Comparison of ENCODE assay signal across 8 cellular contexts in genomic region chr6:149717255-149717587, GRCh38. TPM values are rescaled to one million over a fixed set of nuclear protein-coding genes. Genes with fewer than 3 reads are reported as not detected.
A peak's percentile ranks its signal among the peaks of the same experiment; 100 is the strongest.
DNase-seq lines count a peak whose midpoint lies in the region; ATAC-seq and TF ChIP-seq lines count a peak whose summit lies in the region.

No MANE protein-coding gene starts in this region.

- peak overlapping the region; percentile 98 for H3K9ac ChIP-seq in SK-N-SH

- no peaks in the 10 kb centered on the region for H3K9me2 ChIP-seq in SK-N-SH

- H3K36me3 ChIP-seq in SK-N-SH (replicated peaks in 1 of 2; ENCODE audit: control insufficient read depth in 1 of 2, insufficient read depth in 2 of 2, low read length in 1 of 2) = peaks cover 0 to 5% of the 10 kb centered on the region in 2 experiments

- H3K27me3 ChIP-seq in SK-N-SH (ENCODE audit: insufficient read depth) = no peaks in the 10 kb centered on the region

- no peak; the same call in 2 of the 3 replicates for ATAC-seq in SK-N-SH treated with all-trans-retinoic acid at 6 μM for 48 hours
- ATAC-seq in HG02678 (IDR thresholded peaks at IDR 0.05; ENCODE audit: unreplicated experiment) = no peak

- H3K27ac ChIP-seq in SK-N-SH (ENCODE audit: low read depth in 2 of 2, low read length in 1 of 2) = peak overlapping the region; percentile 93 to 96

- H3K36me3 Mint-ChIP-seq in activated CD4-positive, alpha-beta memory T cell treated with anti-CD3 and anti-CD28 coated beads, Interleukin-2, amount 10 ng/mL, durations not matched to agents 7 days and 5 days (ENCODE audit: low read depth) = peaks cover 29% of the 10 kb centered on the region

- peak overlapping the region; percentile 100; the same call in 1 of the 2 replicates for H2AFZ ChIP-seq in SK-N-SH (ENCODE audit: low read depth)

- H3K4me3 ChIP-seq in SK-N-SH (ENCODE audit: low read depth in 2 of 2, low read length in 1 of 2) (peak overlapping the region; percentile 82 to 89), iPS-18c (ENCODE audit: insufficient read depth, low read depth, low read length) (peak overlapping the region; percentile 88)

- peaks cover 37% of the 10 kb centered on the region for H3K4me1 Mint-ChIP-seq in activated CD4-positive, alpha-beta memory T cell treated with anti-CD3 and anti-CD28 coated beads, Interleukin-2, amount 10 ng/mL, durations not matched to agents 7 days and 5 days

- H3K4me2 ChIP-seq in SK-N-SH = peak overlapping the region; percentile 90

- POLR2A ChIA-PET in SK-N-SH (lab: Yijun Ruan, JAX) = interaction anchor here (1.0 to 2.9 kb wide), 7 partner anchors 13 to 155 kb away, joined by 3 to 9 read pairs (median 5); partner anchors contain the start of genes KATNA1 and PCMT1
- POLR2A ChIA-PET in activated CD4-positive, alpha-beta memory T cell treated with anti-CD3 and anti-CD28 coated beads, Interleukin-2, amount 10 ng/mL, durations not matched to agents 7 days and 5 days (lab: Charles Lee) = interaction anchor here (0.6 to 5.0 kb wide), 18 partner anchors 8 to 685 kb away, joined by 3 to 98 read pairs (median 4); partner anchors contain the start of genes KATNA1, NUP43, PCMT1 and PPIL4

- peaks cover 0 to 7% of the 10 kb centered on the region in 2 experiments; a peak in 2 of 4 replicates for H3K4me1 ChIP-seq in SK-N-SH (ENCODE audit: control insufficient read depth in 1 of 2, insufficient read depth in 2 of 2, low read depth in 1 of 2, low read length in 1 of 2)

- no peaks in the 10 kb centered on the region for H3K9me3 Mint-ChIP-seq in activated CD4-positive, alpha-beta memory T cell treated with anti-CD3 and anti-CD28 coated beads, Interleukin-2, amount 10 ng/mL, durations not matched to agents 7 days and 5 days

- H3K27ac Mint-ChIP-seq in activated CD4-positive, alpha-beta memory T cell treated with anti-CD3 and anti-CD28 coated beads, Interleukin-2, amount 10 ng/mL, durations not matched to agents 7 days and 5 days = peak overlapping the region; percentile 89

- DNase-seq in SK-N-SH (no peak), superior temporal gyrus (ENCODE audit: extremely low spot score) (peak; percentile 62), NCI-H1436 treated with DMSO at 0.1 percent for 48 hours (lab: John Stamatoyannopoulos, UW) (no peak)
- DNase-seq in activated CD4-positive, alpha-beta memory T cell treated with anti-CD3 and anti-CD28 coated beads, Interleukin-2, amount 10 ng/mL, durations not matched to agents 7 days and 5 days = no peak
- no peak for DNase-seq in stimulated activated CD8-positive, alpha-beta memory T cell treated with anti-CD3 and anti-CD28 coated beads, Interleukin-4, amount 100 ng/mL, for 48 hours

- no peaks in the 10 kb centered on the region for H3K27me3 Mint-ChIP-seq in activated CD4-positive, alpha-beta memory T cell treated with anti-CD3 and anti-CD28 coated beads, Interleukin-2, amount 10 ng/mL, durations not matched to agents 7 days and 5 days

- no peak for TF ChIP-seq CTCF in SK-N-SH (IDR thresholded peaks at IDR 0.05)

- peaks cover 21% of the 10 kb centered on the region for H4K20me1 ChIP-seq in SK-N-SH (ENCODE audit: insufficient read depth)

- H3K9me3 ChIP-seq in SK-N-SH (no peaks in the 10 kb centered on the region), iPS-18c (ENCODE audit: control insufficient read depth, insufficient read depth, low read length) (no peaks in the 10 kb centered on the region)

- no peak for TF ChIP-seq EP300 in SK-N-SH (IDR thresholded peaks at IDR 0.05; ENCODE audit: borderline replicate concordance in 1 of 2, low read depth in 1 of 2, low read length in 1 of 2)

- WGBS in SK-N-SH (ENCODE audit: low lambda C conversion rate) = 0% methylated on average over 9 of the region's 9 CpGs

- TF ChIP-seq RAD21 in SK-N-SH (IDR thresholded peaks at IDR 0.05; ENCODE audit: low read length) = no peak

- H3F3A ChIP-seq in SK-N-SH (replicated peaks; ENCODE audit: insufficient read depth) = peaks cover 9% of the 10 kb centered on the region

- peak overlapping the region; percentile 94 for H3K4me3 Mint-ChIP-seq in activated CD4-positive, alpha-beta memory T cell treated with anti-CD3 and anti-CD28 coated beads, Interleukin-2, amount 10 ng/mL, durations not matched to agents 7 days and 5 days

- CTCF ChIA-PET in SK-N-SH (lab: Yijun Ruan, JAX) = interaction anchor here (0.8 to 1.9 kb wide), 4 partner anchors 11 to 171 kb away, joined by 3 to 6 read pairs (median 4); partner anchors contain the start of gene PPIL4
- CTCF ChIA-PET in activated CD4-positive, alpha-beta memory T cell treated with anti-CD3 and anti-CD28 coated beads, Interleukin-2, amount 10 ng/mL, durations not matched to agents 7 days and 5 days (lab: Charles Lee) = interaction anchor here (1.0 to 2.9 kb wide), 4 partner anchors 12 to 172 kb away, joined by 3 to 7 read pairs (median 4); partner anchors contain the start of genes PCMT1 and PPIL4

- peaks cover 66% of the 10 kb centered on the region for H3K79me2 ChIP-seq in SK-N-SH (ENCODE audit: insufficient read depth)

TF ChIP-seq in SK-N-SH, 30 proteins besides CTCF, POLR2A, EP300 and RAD21:
- no peak for TF ChIP-seq GATA2 (CRISPR knock-in tag; IDR thresholded peaks at IDR 0.05)
- TF ChIP-seq FOSL2 (IDR thresholded peaks at IDR 0.05; ENCODE audit: borderline replicate concordance, low read depth) = no peak
- no peak for TF ChIP-seq CHD2 (IDR thresholded peaks at IDR 0.05; ENCODE audit: low read length, partially characterized antibody)
- no peak for TF ChIP-seq USF2 (IDR thresholded peaks at IDR 0.05; ENCODE audit: borderline replicate concordance, low read depth, low read length)
- no peak for TF ChIP-seq NFIC (IDR thresholded peaks at IDR 0.05; ENCODE audit: borderline replicate concordance)

TF ChIP-seq in SK-N-SH treated with all-trans-retinoic acid at 6 μM for 48 hours, 23 proteins besides CTCF, POLR2A, EP300 and RAD21 (continues in another document):
- TF ChIP-seq TSHZ2 (CRISPR knock-in tag; IDR thresholded peaks at IDR 0.05) (no peak), GLIS3 (CRISPR knock-in tag; IDR thresholded peaks at IDR 0.05) (no peak), ARNTL (CRISPR knock-in tag; IDR thresholded peaks at IDR 0.05; ENCODE audit: borderline replicate concordance, low read depth) (no peak), ESRRG (CRISPR knock-in tag; IDR thresholded peaks at IDR 0.05) (no peak)
- TF ChIP-seq, protein P1, sequence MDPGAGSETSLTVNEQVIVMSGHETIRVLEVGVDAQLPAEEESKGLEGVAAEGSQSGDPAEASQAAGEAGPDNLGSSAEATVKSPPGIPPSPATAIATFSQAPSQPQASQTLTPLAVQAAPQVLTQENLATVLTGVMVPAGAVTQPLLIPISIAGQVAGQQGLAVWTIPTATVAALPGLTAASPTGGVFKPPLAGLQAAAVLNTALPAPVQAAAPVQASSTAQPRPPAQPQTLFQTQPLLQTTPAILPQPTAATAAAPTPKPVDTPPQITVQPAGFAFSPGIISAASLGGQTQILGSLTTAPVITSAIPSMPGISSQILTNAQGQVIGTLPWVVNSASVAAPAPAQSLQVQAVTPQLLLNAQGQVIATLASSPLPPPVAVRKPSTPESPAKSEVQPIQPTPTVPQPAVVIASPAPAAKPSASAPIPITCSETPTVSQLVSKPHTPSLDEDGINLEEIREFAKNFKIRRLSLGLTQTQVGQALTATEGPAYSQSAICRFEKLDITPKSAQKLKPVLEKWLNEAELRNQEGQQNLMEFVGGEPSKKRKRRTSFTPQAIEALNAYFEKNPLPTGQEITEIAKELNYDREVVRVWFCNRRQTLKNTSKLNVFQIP (CRISPR knock-in tag; IDR thresholded peaks at IDR 0.05; ENCODE audit: borderline replicate concordance, low read depth) = no peak

RNA-seq across cellular contexts. Expression of gene LATS1, which starts 0.7 kb away (rescaled TPM):
- polyA plus RNA-seq in SK-N-SH (2012; rRNA removed) = 6.9 and 9.3 TPM in 2 replicates
- 6.9 and 7.1 TPM in 2 replicates for polyA plus RNA-seq in SK-N-SH (2012; cell fraction: cytosol; rRNA removed)
- 8.3 and 11.0 TPM in 2 replicates for polyA plus RNA-seq in SK-N-SH (2012; cell fraction: nucleus; rRNA removed)
- total RNA-seq in activated CD4-positive, alpha-beta memory T cell treated with anti-CD3 and anti-CD28 coated beads, Interleukin-2, amount 10 ng/mL, durations not matched to agents 7 days and 5 days = 10 to 100 TPM; 30.8 to 31.0 TPM

RNA-seq across cellular contexts. Expression of gene NUP43, which starts 29.1 kb away (rescaled TPM):
- 10.1 and 16.4 TPM in 2 replicates for polyA plus RNA-seq in SK-N-SH (2012; rRNA removed)
- polyA plus RNA-seq in SK-N-SH (2012; cell fraction: cytosol; rRNA removed) = 9.6 and 11.8 TPM in 2 replicates
- polyA plus RNA-seq in SK-N-SH (2012; cell fraction: nucleus; rRNA removed) = 19.9 and 49.9 TPM in 2 replicates
- total RNA-seq in activated CD4-positive, alpha-beta memory T cell treated with anti-CD3 and anti-CD28 coated beads, Interleukin-2, amount 10 ng/mL, durations not matched to agents 7 days and 5 days = 10 to 100 TPM; 49.3 to 55.0 TPM

RNA-seq across cellular contexts. Expression of gene PCMT1, which starts 32.3 kb away (rescaled TPM):
- 158 and 190 TPM in 2 replicates for polyA plus RNA-seq in SK-N-SH (2012; rRNA removed)
- polyA plus RNA-seq in SK-N-SH (2012; cell fraction: cytosol; rRNA removed) = 176 and 191 TPM in 2 replicates
- polyA plus RNA-seq in SK-N-SH (2012; cell fraction: nucleus; rRNA removed) = 74.2 and 100 TPM in 2 replicates
- total RNA-seq in activated CD4-positive, alpha-beta memory T cell treated with anti-CD3 and anti-CD28 coated beads, Interleukin-2, amount 10 ng/mL, durations not matched to agents 7 days and 5 days = 100 to 1,000 TPM in 1 of 2 experiments, 10 to 100 TPM in 1; 98.0 to 102 TPM
